8 cellular contexts compared by ENCODE assay signal in genomic region chr19:51108805-51109146, GRCh38. TPM values are rescaled to one million over a fixed set of nuclear protein-coding genes. Genes with fewer than 3 reads are reported as not detected.
DNase-seq lines count a peak whose midpoint lies in the region; ATAC-seq, FAIRE-seq and TF ChIP-seq lines count a peak whose summit lies in the region.

No MANE protein-coding gene starts in this region.

- FAIRE-seq in urothelium cell line (lab: Jason Lieb, UNC) = no peak

- peaks cover 9% of the 10 kb centered on the region for H3K27me3 Mint-ChIP-seq in CD4-positive, CD25-positive, alpha-beta regulatory T cell
- H3K27me3 Mint-ChIP-seq in mesothelial cell of epicardium (ENCODE audit: low read depth) = peaks cover 6% of the 10 kb centered on the region

- TF ChIP-seq CTCF in cardiac fibroblast (IDR thresholded peaks at IDR 0.05; ENCODE audit: low read depth, low read length) (no peak), mesothelial cell of epicardium (IDR thresholded peaks at IDR 0.05; ENCODE audit: unreplicated experiment) (no peak)

- no peak overlapping the region for H3K9ac ChIP-seq in HUES6 (ENCODE audit: low read length)

- peak; percentile 13 to 32 for ATAC-seq in CD4-positive, CD25-positive, alpha-beta regulatory T cell (ENCODE audit: low read depth in 2 of 2)
- ATAC-seq in GM21381 (IDR thresholded peaks at IDR 0.05; ENCODE audit: unreplicated experiment) = peak; percentile 16

- H3K27ac Mint-ChIP-seq in CD4-positive, CD25-positive, alpha-beta regulatory T cell = peak overlapping the region; percentile 45 to 97 (median 92)
- peak overlapping the region; percentile 94 for H3K27ac Mint-ChIP-seq in mesothelial cell of epicardium

- peak overlapping the region; percentile 89 for H3K4me3 ChIP-seq in CD4-positive, CD25-positive, alpha-beta regulatory T cell (ENCODE audit: low read depth, low read length)
- H3K4me3 ChIP-seq in HUES6 (ENCODE audit: low read depth, low read length) = peak overlapping the region; percentile 94
- peak overlapping the region; percentile 58 to 71 for H3K4me3 ChIP-seq in cardiac fibroblast (replicated peaks in 1 of 2; ENCODE audit: low read depth in 2 of 2, low read length in 2 of 2)

- H3K4me1 ChIP-seq in CD4-positive, CD25-positive, alpha-beta regulatory T cell (ENCODE audit: control insufficient read depth, insufficient read depth, low read length, poor library complexity, severe bottlenecking) = peaks cover 22% of the 10 kb centered on the region
- peaks cover 5% of the 10 kb centered on the region; the same call in 1 of the 2 replicates for H3K4me1 ChIP-seq in HUES6 (ENCODE audit: control insufficient read depth, insufficient read depth, low read length)

- peaks cover 0 to 2% (median 0%) of the 10 kb centered on the region in 7 donors for H3K9me3 Mint-ChIP-seq in CD4-positive, CD25-positive, alpha-beta regulatory T cell
- no peaks in the 10 kb centered on the region for H3K9me3 Mint-ChIP-seq in mesothelial cell of epicardium

- peak overlapping the region; percentile 89 to 100 (median 95) for H3K4me3 Mint-ChIP-seq in CD4-positive, CD25-positive, alpha-beta regulatory T cell
- peak overlapping the region; percentile 89 for H3K4me3 Mint-ChIP-seq in mesothelial cell of epicardium

- H3K36me3 ChIP-seq in CD4-positive, CD25-positive, alpha-beta regulatory T cell (ENCODE audit: control insufficient read depth, insufficient read depth, low read length) = peaks cover 8% of the 10 kb centered on the region
- H3K36me3 ChIP-seq in HUES6 (ENCODE audit: control insufficient read depth, insufficient read depth, low read length) = peaks cover 6% of the 10 kb centered on the region; the same call in 1 of the 2 replicates

- no peak for DNase-seq in CD4-positive, CD25-positive, alpha-beta regulatory T cell
- DNase-seq in cardiac fibroblast (ENCODE audit: low read depth in 2 of 2) (no peak), mesothelial cell of epicardium (ENCODE audit: low spot score in 2 of 2, unreplicated experiment in 2 of 2) (peak in 1 of 2 experiments; percentile 45), posterior vena cava (ENCODE audit: low spot score) (no peak), urothelium cell line (ENCODE audit: low spot score) (no peak)
- no peak for DNase-seq in stimulated activated CD4-positive, alpha-beta T cell treated with anti-CD3 and anti-CD28 coated beads, Interleukin-1b, Interleukin-23, amount 100 ng/mL, for 48 hours

- intact Hi-C loops in posterior vena cava (cut with DNase I) = no loop called here

- no peaks in the 10 kb centered on the region for H3K27me3 ChIP-seq in CD4-positive, CD25-positive, alpha-beta regulatory T cell (ENCODE audit: control insufficient read depth, insufficient read depth, low read length)
- H3K27me3 ChIP-seq in HUES6 (ENCODE audit: control insufficient read depth, insufficient read depth, low read length) = peaks cover 22% of the 10 kb centered on the region

- peak overlapping the region; percentile 71 for H3K27ac ChIP-seq in CD4-positive, CD25-positive, alpha-beta regulatory T cell (ENCODE audit: insufficient read depth, low read length, poor library complexity, severe bottlenecking)
- H3K27ac ChIP-seq in HUES6 (ENCODE audit: low read depth, low read length) = no peak overlapping the region

- H3K9me3 ChIP-seq in CD4-positive, CD25-positive, alpha-beta regulatory T cell (ENCODE audit: control insufficient read depth in 2 of 2, low read length in 2 of 2) = no peaks in the 10 kb centered on the region
- H3K9me3 ChIP-seq in HUES6 (ENCODE audit: control insufficient read depth, insufficient read depth, low read depth, low read length) = no peaks in the 10 kb centered on the region

- H3K4me1 Mint-ChIP-seq in CD4-positive, CD25-positive, alpha-beta regulatory T cell = peaks cover 0 to 46% (median 30%) of the 10 kb centered on the region in 4 donors
- peaks cover 15% of the 10 kb centered on the region for H3K4me1 Mint-ChIP-seq in mesothelial cell of epicardium

- H3K36me3 Mint-ChIP-seq in CD4-positive, CD25-positive, alpha-beta regulatory T cell = peaks cover 8% of the 10 kb centered on the region
- peaks cover 4% of the 10 kb centered on the region for H3K36me3 Mint-ChIP-seq in mesothelial cell of epicardium

RNA-seq across cellular contexts. Expression of gene CTU1, which starts 0.6 kb away (rescaled TPM):
- total RNA-seq in CD4-positive, CD25-positive, alpha-beta regulatory T cell = 5.9 TPM
- 1 to 10 TPM; 3.4 to 8.0 (median 4.5) TPM for polyA plus RNA-seq in CD4-positive, CD25-positive, alpha-beta regulatory T cell
- total RNA-seq in mesothelial cell of epicardium (7.5 to 7.9 TPM (median 7.7 TPM) in 3 replicates), posterior vena cava (1 to 10 TPM; 3.7 to 5.0 TPM)

RNA-seq across cellular contexts. Expression of gene SIGLEC9, which starts 15.9 kb away (rescaled TPM):
- 1.1 TPM for total RNA-seq in CD4-positive, CD25-positive, alpha-beta regulatory T cell
- polyA plus RNA-seq in CD4-positive, CD25-positive, alpha-beta regulatory T cell = under 1 TPM in 3 of 4 donors, not detected in 1; 0.33 to 0.52 (median 0.37) TPM
- total RNA-seq in mesothelial cell of epicardium = not detected in 3 replicates
- 10 to 100 TPM in 1 of 2 donors, 1 to 10 TPM in 1; 8.7 to 12.6 TPM for total RNA-seq in posterior vena cava

RNA-seq across cellular contexts. Expression of gene KLK14, which starts 26.1 kb away (rescaled TPM):
- 0.35 TPM for total RNA-seq in CD4-positive, CD25-positive, alpha-beta regulatory T cell
- polyA plus RNA-seq in CD4-positive, CD25-positive, alpha-beta regulatory T cell = not detected
- total RNA-seq in mesothelial cell of epicardium (0.45 to 0.99 TPM (median 0.47 TPM) in 3 replicates), posterior vena cava (not detected)

RNA-seq across cellular contexts. Expression of gene SIGLEC7, which starts 33.3 kb away (rescaled TPM):
- not detected for total RNA-seq in CD4-positive, CD25-positive, alpha-beta regulatory T cell
- not detected for polyA plus RNA-seq in CD4-positive, CD25-positive, alpha-beta regulatory T cell
- total RNA-seq in mesothelial cell of epicardium (not detected in 3 replicates), posterior vena cava (1 to 10 TPM; 1.8 to 5.5 TPM)

RNA-seq across cellular contexts. Expression of gene KLK13, which starts 43.9 kb away (rescaled TPM):
- total RNA-seq in CD4-positive, CD25-positive, alpha-beta regulatory T cell = not detected
- not detected for polyA plus RNA-seq in CD4-positive, CD25-positive, alpha-beta regulatory T cell
- 0.27 to 0.54 TPM (median 0.43 TPM) in 3 replicates for total RNA-seq in mesothelial cell of epicardium
- not detected for total RNA-seq in posterior vena cava
